Comparison of ENCODE assay signal across 9 cellular contexts in genomic region chr7:150631084-150631824, GRCh38. TPM values are rescaled to one million over a fixed set of nuclear protein-coding genes. Genes with fewer than 3 reads are reported as not detected.
DNase-seq lines count a peak whose midpoint lies in the region; ATAC-seq and TF ChIP-seq lines count a peak whose summit lies in the region.
"Had no signal": no experiment of that assay in that cellular context is flagged by ENCODE, and none has a peak within 500 bp of the region (broad histone marks: within the 10 kb centered on the region; RNA-seq: fewer than 3 reads in every experiment).

No MANE protein-coding gene starts in this region.

- peaks cover 59 to 88% (median 73%) of the 10 kb centered on the region in 4 donors for H3K4me1 Mint-ChIP-seq in CD4-positive, alpha-beta memory T cell

- H3K4me1 ChIP-seq in CD4-positive, alpha-beta memory T cell (ENCODE audit: insufficient read depth, low read length) = peaks cover 85% of the 10 kb centered on the region
- H3K4me1 ChIP-seq in gastrocnemius medialis = peaks cover 0 to 6% of the 10 kb centered on the region in 2 donors

- in situ Hi-C loops in gastrocnemius medialis (cut with MboI; ENCODE audit: low sequenced_read_pairs in 4 of 4) = no loop called here

- CTCF ChIA-PET in CD4-positive, alpha-beta memory T cell (lab: Charles Lee; ENCODE audit: partially characterized antibody) = interaction anchor here (0.9 to 4.6 kb wide), 15 partner anchors 16 to 226 kb away, joined by 3 to 27 read pairs (median 6); partner anchors contain the start of genes GIMAP1, GIMAP2 and GIMAP4

- H3K36me3 Mint-ChIP-seq in CD4-positive, alpha-beta memory T cell = peaks cover 58 to 65% of the 10 kb centered on the region in 2 donors

- intact Hi-C loops in CD4-positive, alpha-beta memory T cell (cut with micrococcal nuclease) = loop anchor here (1.0 to 5.0 kb wide), 8 partner anchors 10 to 183 kb away; partner anchors contain the start of genes GIMAP1, GIMAP2, GIMAP5 and GIMAP7
- intact Hi-C loops in gastrocnemius medialis (cut with DNase I; ENCODE audit: low total_unique reads) = loop anchor here (5.0 kb wide), 1 partner anchor 86 kb away; the partner anchor contains the start of gene GIMAP1

- H3K4me3 Mint-ChIP-seq in CD4-positive, alpha-beta memory T cell = peak overlapping the region; percentile 93 to 100 (median 98)

- peak; percentile 51 to 57 for ATAC-seq in gastrocnemius medialis
- ATAC-seq in GM18858 (IDR thresholded peaks at IDR 0.05; ENCODE audit: unreplicated experiment) = no peak
- no peak for ATAC-seq in HG03280 (IDR thresholded peaks at IDR 0.05; ENCODE audit: unreplicated experiment)

- peak; percentile 35 to 52 (median 47) for DNase-seq in CD4-positive, alpha-beta memory T cell
- peak in 3 of 5 donors; percentile 10 to 80 (median 21) for DNase-seq in T-helper 1 cell
- no peak for DNase-seq in caudate nucleus (lab: John Stamatoyannopoulos, UW)
- DNase-seq in gastrocnemius medialis = peak in 1 of 2 donors; percentile 10
- no peak for DNase-seq in cerebellum (ENCODE audit: low spot score)
- no peak for DNase-seq in middle frontal gyrus (ENCODE audit: extremely low spot score, low spot score)
- DNase-seq: C1 segment of cervical spinal cord had no signal

- TF ChIP-seq CTCF in gastrocnemius medialis (IDR thresholded peaks at IDR 0.05 in 4 of 5, conservative IDR thresholded peaks at IDR 0.05 in 1 of 5) = no peak

- peaks cover 0 to 4% of the 10 kb centered on the region in 2 donors for H3K9me3 ChIP-seq in CD4-positive, alpha-beta memory T cell (ENCODE audit: control insufficient read depth in 1 of 2, low read length in 2 of 2)
- H3K9me3 ChIP-seq in gastrocnemius medialis = no peaks in the 10 kb centered on the region

- H3K4me3 ChIP-seq in CD4-positive, alpha-beta memory T cell (ENCODE audit: low read length in 2 of 2) = peak overlapping the region; percentile 69 to 75
- H3K4me3 ChIP-seq in gastrocnemius medialis = peak overlapping the region; percentile 26 to 50 (median 42)

- peaks cover 0 to 56% (median 29%) of the 10 kb centered on the region in 8 donors for H3K9me3 Mint-ChIP-seq in CD4-positive, alpha-beta memory T cell

- H3K27me3 ChIP-seq in CD4-positive, alpha-beta memory T cell (ENCODE audit: insufficient read depth, low read length) = no peaks in the 10 kb centered on the region
- no peaks in the 10 kb centered on the region for H3K27me3 ChIP-seq in gastrocnemius medialis

- peak overlapping the region; percentile 81 to 99 (median 95) for H3K27ac Mint-ChIP-seq in CD4-positive, alpha-beta memory T cell

- H3K27me3 Mint-ChIP-seq in CD4-positive, alpha-beta memory T cell = no peaks in the 10 kb centered on the region

- H3K27ac ChIP-seq in CD4-positive, alpha-beta memory T cell (ENCODE audit: low read depth, low read length) = peak overlapping the region; percentile 64
- H3K27ac ChIP-seq in caudate nucleus (ENCODE audit: low read depth, low read length) = peak overlapping the region; percentile 24
- H3K27ac ChIP-seq in gastrocnemius medialis = peak overlapping the region; percentile 66 to 81 (median 72)

- POLR2A ChIA-PET in CD4-positive, alpha-beta memory T cell (lab: Charles Lee; ENCODE audit: partially characterized antibody) = interaction anchor here (0.6 to 13.4 kb wide), 49 partner anchors 8 to 224 kb away, joined by 3 to 219 read pairs (median 8); partner anchors contain the start of genes GIMAP1, GIMAP2, GIMAP4 and GIMAP5

- peaks cover 37% of the 10 kb centered on the region for H3K36me3 ChIP-seq in CD4-positive, alpha-beta memory T cell (ENCODE audit: insufficient read depth, low read length)
- peaks cover 0 to 4% of the 10 kb centered on the region in 2 donors for H3K36me3 ChIP-seq in gastrocnemius medialis

- peak; percentile 36 to 56 for TF ChIP-seq POLR2A in gastrocnemius medialis (IDR thresholded peaks at IDR 0.05)

RNA-seq across cellular contexts. Expression of gene GIMAP6, which starts 0.9 kb away (rescaled TPM):
- 100 to 1,000 TPM; 158 to 173 TPM for total RNA-seq in CD4-positive, alpha-beta memory T cell
- polyA plus RNA-seq in CD4-positive, alpha-beta memory T cell = 100 to 1,000 TPM; 115 to 154 TPM
- total RNA-seq in gastrocnemius medialis = 10 to 100 TPM in 3 of 4 donors, 1 to 10 TPM in 1; 8.5 to 27.8 (median 12.4) TPM
- 4.5 TPM for total RNA-seq in cerebellum

RNA-seq across cellular contexts. Expression of gene GIMAP2, which starts 54.3 kb away (rescaled TPM):
- 100 to 1,000 TPM; 238 to 244 TPM for total RNA-seq in CD4-positive, alpha-beta memory T cell
- polyA plus RNA-seq in CD4-positive, alpha-beta memory T cell = 100 to 1,000 TPM in 1 of 2 donors, 10 to 100 TPM in 1; 90.0 to 110 TPM
- 1 to 10 TPM; 2.2 to 6.7 (median 3.2) TPM for total RNA-seq in gastrocnemius medialis
- 3.1 TPM for total RNA-seq in cerebellum

Comparison
In these comparisons a context has a peak if more than half of its experiments do, and no peak if none do; other contexts are left out.
1. DNase-seq: peak in CD4-positive, alpha-beta memory T cell (5 of 5) and T-helper 1 cell (3 of 5); none in caudate nucleus (0 of 61), cerebellum (single experiment) and middle frontal gyrus (single experiment).
2. ATAC-seq: peak in gastrocnemius medialis (2 of 2); none in GM18858 (single experiment) and HG03280 (single experiment).
3. RNA of gene GIMAP6, which starts 0.9 kb away (total RNA-seq): 158 to 173 TPM in CD4-positive, alpha-beta memory T cell; 8.5 to 27.8 TPM in gastrocnemius medialis and 4.5 TPM in cerebellum (single experiment); every median in the first group is over 4 times any median in the second.
4. RNA of gene GIMAP2, which starts 54.3 kb away (total RNA-seq): 238 to 244 TPM in CD4-positive, alpha-beta memory T cell; 2.2 to 6.7 TPM in gastrocnemius medialis and 3.1 TPM in cerebellum (single experiment); every median in the first group is over 10 times any median in the second.
5. Peak in every context shown above with its lines, with median percentiles within 50 percentile points of each other: H3K27ac ChIP-seq.